Comparison of ENCODE assay signal across 17 cellular contexts in genomic region chr1:33381979-33382378, GRCh38. TPM values are rescaled to one million over a fixed set of nuclear protein-coding genes. Genes with fewer than 3 reads are reported as not detected.
DNase-seq lines count a peak whose midpoint lies in the region; ATAC-seq and TF ChIP-seq lines count a peak whose summit lies in the region.
"Had no signal": no experiment of that assay in that cellular context is flagged by ENCODE, and none has a peak within 500 bp of the region (broad histone marks: within the 10 kb centered on the region; RNA-seq: fewer than 3 reads in every experiment).

No MANE protein-coding gene starts in this region.

- peak overlapping the region; percentile 80 for H3K27ac Mint-ChIP-seq in osteocyte (ENCODE audit: unreplicated experiment)
- H3K27ac Mint-ChIP-seq in CD8-positive, alpha-beta memory T cell, result no peak overlapping the region
- H3K27ac Mint-ChIP-seq in T-helper 17 cell, result no peak overlapping the region
- H3K27ac Mint-ChIP-seq: WTC11 had no signal

- H3K36me3 Mint-ChIP-seq in osteocyte (ENCODE audit: unreplicated experiment) (no peaks in the 10 kb centered on the region), T-helper 17 cell (ENCODE audit: low read depth) (peaks cover 10% of the 10 kb centered on the region)
- H3K36me3 Mint-ChIP-seq in CD8-positive, alpha-beta memory T cell, result peaks cover 0 to 2% (median 0%) of the 10 kb centered on the region in 3 donors
- H3K36me3 Mint-ChIP-seq: WTC11 had no signal

- H3K4me1 Mint-ChIP-seq in osteocyte (ENCODE audit: unreplicated experiment) (peaks cover 32% of the 10 kb centered on the region), T-helper 17 cell (peaks cover 26% of the 10 kb centered on the region)
- H3K4me1 Mint-ChIP-seq in CD8-positive, alpha-beta memory T cell, result peaks cover 8 to 26% (median 26%) of the 10 kb centered on the region in 3 donors

- CTCF ChIA-PET in CD8-positive, alpha-beta memory T cell (lab: Charles Lee), result no interaction called here

- H3K27me3 Mint-ChIP-seq in osteocyte (ENCODE audit: unreplicated experiment) (no peaks in the 10 kb centered on the region), T-helper 17 cell (peaks cover 46% of the 10 kb centered on the region)
- peaks cover 9 to 54% of the 10 kb centered on the region in 2 donors for H3K27me3 Mint-ChIP-seq in CD8-positive, alpha-beta memory T cell

- ATAC-seq in HG03460 (IDR thresholded peaks at IDR 0.05; ENCODE audit: unreplicated experiment), result no peak
- ATAC-seq in T-helper 17 cell, result no peak
- ATAC-seq: PC-3, WTC11 had no signal

- POLR2A ChIA-PET in CD8-positive, alpha-beta memory T cell (lab: Charles Lee), result no interaction called here

- no peaks in the 10 kb centered on the region for H3K27me3 ChIP-seq in CD8-positive, alpha-beta memory T cell (ENCODE audit: insufficient read depth, low read length, poor library complexity, severe bottlenecking)

- no peak overlapping the region for H3K4me3 ChIP-seq in CD8-positive, alpha-beta memory T cell (ENCODE audit: low read length)

- no peaks in the 10 kb centered on the region for H3K9me3 ChIP-seq in CD8-positive, alpha-beta memory T cell (ENCODE audit: low read length)
- no peaks in the 10 kb centered on the region for H3K9me3 ChIP-seq in T-helper 17 cell (ENCODE audit: control insufficient read depth, low read length, poor library complexity, severe bottlenecking)

- peak overlapping the region; percentile 90 for H3K27ac ChIP-seq in cingulate gyrus (ENCODE audit: low read depth, low read length)
- no peak overlapping the region for H3K27ac ChIP-seq in CD8-positive, alpha-beta memory T cell (ENCODE audit: low read depth, low read length)

- H3K4me1 ChIP-seq in CD8-positive, alpha-beta memory T cell (ENCODE audit: insufficient read depth, low read length), result peaks cover 13% of the 10 kb centered on the region

- H3K9me3 Mint-ChIP-seq in osteocyte (ENCODE audit: unreplicated experiment), result no peaks in the 10 kb centered on the region
- H3K9me3 Mint-ChIP-seq in CD8-positive, alpha-beta memory T cell, result no peaks in the 10 kb centered on the region
- H3K9me3 Mint-ChIP-seq: WTC11 had no signal

- H3K4me3 Mint-ChIP-seq in osteocyte (ENCODE audit: unreplicated experiment) (no peak overlapping the region), T-helper 17 cell (no peak overlapping the region)
- H3K4me3 Mint-ChIP-seq in CD8-positive, alpha-beta memory T cell, result no peak overlapping the region
- H3K4me3 Mint-ChIP-seq: WTC11 had no signal

- TF ChIP-seq CTCF in GM10266 (IDR thresholded peaks at IDR 0.05; ENCODE audit: control insufficient read depth, insufficient read depth, low read depth, missing control alignments) (no peak), osteocyte (IDR thresholded peaks at IDR 0.05) (no peak)

- H3K36me3 ChIP-seq in CD8-positive, alpha-beta memory T cell (ENCODE audit: insufficient read depth, low read length), result no peaks in the 10 kb centered on the region

- DNase-seq in GM10266 (ENCODE audit: extremely low spot score) (peak; percentile 7), NOMO-1 treated with DMSO at 0.1 percent for 48 hours (lab: John Stamatoyannopoulos, UW; ENCODE audit: unreplicated experiment) (peak; percentile 41), osteocyte (ENCODE audit: extremely low spot score, unreplicated experiment) (peak; percentile 11), T-helper 17 cell (no peak)
- DNase-seq in CD8-positive, alpha-beta memory T cell, result no peak
- no peak for DNase-seq in activated CD4-positive, CD25-positive, alpha-beta regulatory T cell treated with anti-CD3 and anti-CD28 coated beads, Interleukin-2, amount 50 U/mL, for 72 hours
- DNase-seq: activated effector memory CD4-positive, alpha-beta T cell treated with Interleukin-2 at 50 U/mL for 16 hours; Calu3; cortex of kidney; erythroblast; NCI-H146; NCI-H345; PC-3; SW 1271 had no signal

RNA-seq across cellular contexts. Expression of gene PHC2, which starts 48.9 kb away (rescaled TPM):
- total RNA-seq in osteocyte (148 and 160 TPM in 2 replicates), T-helper 17 cell (10 to 100 TPM; 33.0 to 37.0 TPM)
- total RNA-seq in CD8-positive, alpha-beta memory T cell, result 10 to 100 TPM; 25.5 to 25.8 TPM
- polyA plus RNA-seq in CD8-positive, alpha-beta memory T cell, result 34.2 TPM

Comparison
In these comparisons a context has a peak if more than half of its experiments do, and no peak if none do; other contexts are left out.
1. DNase-seq: peak in GM10266 (single experiment), NOMO-1 treated with DMSO at 0.1 percent for 48 hours (single experiment) and osteocyte (single experiment); none in CD8-positive, alpha-beta memory T cell (0 of 5), T-helper 17 cell (0 of 3) and activated CD4-positive, CD25-positive, alpha-beta regulatory T cell treated with anti-CD3 and anti-CD28 coated beads, Interleukin-2, amount 50 U/mL, for 72 hours (single experiment).